In the genomic region with DNA sequence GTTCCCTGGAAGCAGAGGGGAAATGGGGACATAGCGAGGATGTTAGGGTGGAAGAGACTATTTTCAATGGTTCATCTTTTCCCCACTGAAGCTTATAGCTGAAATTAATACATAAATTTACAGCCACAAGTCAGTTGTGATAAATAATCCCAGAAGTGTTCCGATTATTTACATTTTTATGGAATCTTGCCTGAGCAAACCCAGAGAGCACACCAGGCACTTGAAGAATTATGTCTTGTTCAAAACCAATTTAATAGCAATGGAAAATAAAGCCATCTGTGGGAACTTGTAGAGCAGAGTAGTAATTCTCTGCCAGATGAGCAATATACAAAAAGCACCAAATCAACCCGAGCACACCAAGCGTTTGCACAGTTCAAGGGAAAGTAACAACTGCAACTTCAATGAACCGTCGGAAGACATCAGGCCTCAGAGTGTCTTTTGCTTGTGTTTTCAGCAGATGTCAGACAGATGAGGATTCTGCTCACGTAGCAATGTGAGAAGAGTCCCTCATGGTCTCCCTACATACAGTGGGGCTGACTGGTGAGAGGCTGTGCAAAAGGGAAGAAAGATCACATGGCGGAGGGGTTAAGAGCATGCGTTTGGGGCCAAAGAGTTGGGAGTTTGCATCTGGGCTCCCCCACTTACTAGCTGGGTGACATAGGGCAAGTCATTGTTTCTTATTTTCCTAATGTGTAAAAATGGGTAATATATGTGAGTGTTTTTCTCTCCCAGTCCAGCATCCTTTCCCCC, we compare ENCODE assay signal across 22 cellular contexts.
DNase-seq lines count a peak whose midpoint lies in the region; ATAC-seq and TF ChIP-seq lines count a peak whose summit lies in the region.
"Had no signal": no experiment of that assay in that cellular context is flagged by ENCODE, and none has a peak within 500 bp of the region (broad histone marks: within the 10 kb centered on the region; RNA-seq: fewer than 3 reads in every experiment).

No MANE protein-coding gene starts in this region.

- H3K4ac ChIP-seq in neuronal stem cell (ENCODE audit: low read length), result no peak overlapping the region

- H4K8ac ChIP-seq in neuronal stem cell (ENCODE audit: low read depth, low read length), result no peak overlapping the region

- H3K9me2 ChIP-seq in GM23338 (ENCODE audit: insufficient read depth), result peaks cover 14% of the 10 kb centered on the region

- ATAC-seq in GM23338, result no peak
- ATAC-seq in GM21515 (IDR thresholded peaks at IDR 0.05; ENCODE audit: unreplicated experiment), result no peak
- ATAC-seq: Right ventricle myocardium inferior had no signal

- H2BK15ac ChIP-seq in neuronal stem cell (ENCODE audit: low read length), result no peak overlapping the region

- H3K9ac ChIP-seq in endodermal cell (ENCODE audit: extremely low read depth, low read length, poor library complexity, severe bottlenecking) (no peak overlapping the region), neuronal stem cell (ENCODE audit: low read depth, low read length, poor library complexity) (no peak overlapping the region)

- no peaks in the 10 kb centered on the region for H3K79me2 ChIP-seq in GM23338 (replicated peaks; ENCODE audit: insufficient read depth)

- H3K14ac ChIP-seq in neuronal stem cell (ENCODE audit: low read length), result no peak overlapping the region

- H2BK120ac ChIP-seq in neuronal stem cell (ENCODE audit: low read depth, low read length), result no peak overlapping the region

- no peak for DNase-seq in GM23338 (ENCODE audit: low spot score)
- DNase-seq in endodermal cell, result peak; percentile 40
- DNase-seq in osteocyte (ENCODE audit: extremely low spot score, unreplicated experiment), result peak; percentile 77
- DNase-seq in thyroid gland, result no peak
- DNase-seq in neuronal stem cell (ENCODE audit: low spot score), result no peak
- DNase-seq: BE2C; Calu3; DMS153; DND-41; HFFc6; KBM-7; MG63; NCI-H446; NCI-H526; NCI-H82; NK-92 treated with Interleukin-12 subunit alpha and Interleukin-12 subunit beta, amount 100 ng/mL, for 24 hours; PC-9; SJCRH30 had no signal

- TF ChIP-seq CTCF in C4-2B (conservative IDR thresholded peaks at IDR 0.05) (no peak), GM23338 (conservative IDR thresholded peaks at IDR 0.05; ENCODE audit: low read depth in 2 of 2) (no peak), endodermal cell (conservative IDR thresholded peaks at IDR 0.05) (no peak), osteocyte (IDR thresholded peaks at IDR 0.05) (no peak), thyroid gland (IDR thresholded peaks at IDR 0.05) (no peak)

- no peaks in the 10 kb centered on the region for H3K27me3 Mint-ChIP-seq in GM23338 (ENCODE audit: insufficient read depth, low read depth, poor library complexity)
- H3K27me3 Mint-ChIP-seq in endodermal cell (ENCODE audit: insufficient read depth), result no peaks in the 10 kb centered on the region
- H3K27me3 Mint-ChIP-seq in osteocyte (ENCODE audit: unreplicated experiment), result no peaks in the 10 kb centered on the region

- H4K20me1 ChIP-seq in GM23338 (replicated peaks; ENCODE audit: insufficient read depth), result no peaks in the 10 kb centered on the region

- H3K36me3 ChIP-seq in GM23338 (ENCODE audit: insufficient read depth) (no peaks in the 10 kb centered on the region; the same call in 1 of the 2 replicates), endodermal cell (ENCODE audit: control insufficient read depth, insufficient read depth, low read length) (no peaks in the 10 kb centered on the region), thyroid gland (no peaks in the 10 kb centered on the region), neuronal stem cell (replicated peaks in 1 of 2; ENCODE audit: control insufficient read depth in 2 of 2, insufficient read depth in 2 of 2, low read length in 2 of 2) (no peaks in the 10 kb centered on the region)
- H3K36me3 ChIP-seq: BE2C, HAP-1, MG63, SJCRH30 had no signal

- H3K9me3 ChIP-seq in endodermal cell (ENCODE audit: control insufficient read depth, low read length) (no peaks in the 10 kb centered on the region), thyroid gland (no peaks in the 10 kb centered on the region), neuronal stem cell (replicated peaks in 1 of 2; ENCODE audit: control insufficient read depth in 2 of 2, insufficient read depth in 1 of 2, low read depth in 1 of 2, low read length in 2 of 2) (peaks cover 0 to 2% of the 10 kb centered on the region in 2 donors)
- H3K9me3 ChIP-seq: BE2C, MG63, SJCRH30 had no signal

- no peak overlapping the region for H4K91ac ChIP-seq in neuronal stem cell (ENCODE audit: low read depth, low read length, poor library complexity)

- peak overlapping the region; percentile 39 for H3K27ac ChIP-seq in C4-2B
- H3K27ac ChIP-seq in GM23338 (ENCODE audit: low read depth), result no peak overlapping the region
- H3K27ac ChIP-seq in endodermal cell (ENCODE audit: low read depth, low read length), result no peak overlapping the region
- no peak overlapping the region for H3K27ac ChIP-seq in thyroid gland
- H3K27ac ChIP-seq in neuronal stem cell (replicated peaks; ENCODE audit: low read length), result no peak overlapping the region
- H3K27ac ChIP-seq: PC-9, SJCRH30 had no signal

- H3K18ac ChIP-seq in neuronal stem cell (ENCODE audit: low read length), result no peak overlapping the region

- no peaks in the 10 kb centered on the region for H3K36me3 Mint-ChIP-seq in GM23338 (ENCODE audit: low read depth)
- no peaks in the 10 kb centered on the region for H3K36me3 Mint-ChIP-seq in endodermal cell (ENCODE audit: low read depth)
- H3K36me3 Mint-ChIP-seq in osteocyte (ENCODE audit: unreplicated experiment), result no peaks in the 10 kb centered on the region

- no peak overlapping the region for H2BK12ac ChIP-seq in neuronal stem cell (ENCODE audit: low read length)

- H3K4me3 Mint-ChIP-seq in GM23338, result no peak overlapping the region
- H3K4me3 Mint-ChIP-seq in endodermal cell, result no peak overlapping the region
- no peak overlapping the region for H3K4me3 Mint-ChIP-seq in osteocyte (ENCODE audit: unreplicated experiment)
- H3K4me3 Mint-ChIP-seq: HFFc6 had no signal

- no peaks in the 10 kb centered on the region for H3K27me3 ChIP-seq in GM23338 (ENCODE audit: insufficient read depth)
- no peaks in the 10 kb centered on the region for H3K27me3 ChIP-seq in endodermal cell (ENCODE audit: control insufficient read depth, insufficient read depth, low read length, poor library complexity, severe bottlenecking)
- no peaks in the 10 kb centered on the region for H3K27me3 ChIP-seq in thyroid gland
- H3K27me3 ChIP-seq in neuronal stem cell (ENCODE audit: control insufficient read depth in 3 of 3, insufficient read depth in 3 of 3, low read depth in 1 of 3, low read length in 3 of 3), result no peaks in the 10 kb centered on the region
- H3K27me3 ChIP-seq: BE2C had no signal

- H3F3A ChIP-seq in GM23338 (replicated peaks; ENCODE audit: low read depth), result peaks cover 8% of the 10 kb centered on the region; the same call in 1 of the 2 replicates

- H3K27ac Mint-ChIP-seq in GM23338 (no peak overlapping the region), endodermal cell (no peak overlapping the region), osteocyte (ENCODE audit: unreplicated experiment) (no peak overlapping the region)
- H3K27ac Mint-ChIP-seq: HFFc6 had no signal

- no peak for TF ChIP-seq POLR2A in thyroid gland (IDR thresholded peaks at IDR 0.05)

- H2AK5ac ChIP-seq in neuronal stem cell (ENCODE audit: low read depth, low read length), result no peak overlapping the region

- WGBS in endodermal cell (ENCODE audit: insufficient coverage in 1 of 2, insufficient read length in 1 of 2), 2 experiments, result 91 to 96% methylated on average over 8 of the region's 9 CpGs
- WGBS in thyroid gland, 2 donors, result 77 to 80% methylated on average over 9 of the region's 9 CpGs
- no CpG with 5 or more reads among the region's 9 CpGs for WGBS in neuronal stem cell (ENCODE audit: extremely low coverage in 2 of 2, insufficient read length in 2 of 2, insufficient replicate concordance in 1 of 2), 2 donors

- H3K23ac ChIP-seq in neuronal stem cell (ENCODE audit: low read depth, low read length, poor library complexity), result no peak overlapping the region

- no peaks in the 10 kb centered on the region for H3K4me1 Mint-ChIP-seq in GM23338
- H3K4me1 Mint-ChIP-seq in endodermal cell, result no peaks in the 10 kb centered on the region
- no peaks in the 10 kb centered on the region for H3K4me1 Mint-ChIP-seq in osteocyte (ENCODE audit: unreplicated experiment)

- H3K4me1 ChIP-seq in GM23338 (ENCODE audit: insufficient read depth), result no peaks in the 10 kb centered on the region
- no peaks in the 10 kb centered on the region for H3K4me1 ChIP-seq in endodermal cell (ENCODE audit: control insufficient read depth, insufficient read depth, low read length)
- H3K4me1 ChIP-seq in thyroid gland, result no peaks in the 10 kb centered on the region
- peaks cover 0 to 2% of the 10 kb centered on the region in 2 donors for H3K4me1 ChIP-seq in neuronal stem cell (ENCODE audit: control insufficient read depth in 2 of 2, insufficient read depth in 1 of 2, low read depth in 1 of 2, low read length in 2 of 2)
- H3K4me1 ChIP-seq: BE2C, HAP-1 had no signal

- H3K79me1 ChIP-seq in neuronal stem cell (ENCODE audit: low read depth, low read length), result no peaks in the 10 kb centered on the region

- H3K4me3 ChIP-seq in GM23338, result no peak overlapping the region
- no peak overlapping the region for H3K4me3 ChIP-seq in endodermal cell (ENCODE audit: low read length)
- no peak overlapping the region for H3K4me3 ChIP-seq in thyroid gland (replicated peaks in 1 of 3)
- no peak overlapping the region for H3K4me3 ChIP-seq in neuronal stem cell (ENCODE audit: low read length in 2 of 2)
- H3K4me3 ChIP-seq: HAP-1, MG63, PC-9, SJCRH30 had no signal

- no peak overlapping the region for H2BK5ac ChIP-seq in neuronal stem cell (ENCODE audit: low read length)

- peak overlapping the region; percentile 48 for H2AFZ ChIP-seq in GM23338
- H2AFZ ChIP-seq in neuronal stem cell (ENCODE audit: low read length), result no peak overlapping the region
- H2AFZ ChIP-seq: PC-9 had no signal

- intact Hi-C loops in thyroid gland (cut with DNase I), result no loop called here

- no peaks in the 10 kb centered on the region for H3K9me3 Mint-ChIP-seq in GM23338
- no peaks in the 10 kb centered on the region for H3K9me3 Mint-ChIP-seq in endodermal cell
- H3K9me3 Mint-ChIP-seq in osteocyte (ENCODE audit: unreplicated experiment), result no peaks in the 10 kb centered on the region
- H3K9me3 Mint-ChIP-seq: HFFc6 had no signal

- H3K4me2 ChIP-seq in GM23338, result no peak overlapping the region
- H3K4me2 ChIP-seq in neuronal stem cell (ENCODE audit: insufficient read depth, low read length, poor library complexity, severe bottlenecking), result no peak overlapping the region
- H3K4me2 ChIP-seq: PC-9 had no signal

TF ChIP-seq in GM23338, 12 proteins besides CTCF, POLR2A, EP300 and RAD21 (continues in another document):
- TF ChIP-seq EZH2phosphoT487 (IDR thresholded peaks at IDR 0.05; ENCODE audit: unreplicated experiment) (no peak), ZNF331 (CRISPR knock-in tag; IDR thresholded peaks at IDR 0.05; ENCODE audit: low read depth) (no peak), CREB1 (CRISPR knock-in tag; IDR thresholded peaks at IDR 0.05; ENCODE audit: low read depth) (no peak), JUNB (IDR thresholded peaks at IDR 0.05; ENCODE audit: unreplicated experiment) (no peak), POLR2AphosphoS5 (IDR thresholded peaks at IDR 0.05; ENCODE audit: low read depth) (no peak)

Comparison
In these comparisons a context has a peak if more than half of its experiments do, and no peak if none do; other contexts are left out.
1. DNase-seq: peak in endodermal cell (single experiment) and osteocyte (single experiment); none in GM23338 (single experiment), thyroid gland (0 of 2) and neuronal stem cell (single experiment).